ENCODE assay signal across 10 cellular contexts in genomic region chr19:43576479-43576878, GRCh38. TPM values are rescaled to one million over a fixed set of nuclear protein-coding genes. Genes with fewer than 3 reads are reported as not detected.
DNase-seq lines count a peak whose midpoint lies in the region; ATAC-seq, FAIRE-seq and TF ChIP-seq lines count a peak whose summit lies in the region.
"Had no signal": no experiment of that assay in that cellular context is flagged by ENCODE, and none has a peak within 500 bp of the region (broad histone marks: within the 10 kb centered on the region; RNA-seq: fewer than 3 reads in every experiment).

No MANE protein-coding gene starts in this region.

- H3K4me1 Mint-ChIP-seq in CD14-positive monocyte (peaks cover 39% of the 10 kb centered on the region), H9 (peaks cover 32 to 50% of the 10 kb centered on the region in 2 experiments), naive B cell (peaks cover 45 to 58% (median 47%) of the 10 kb centered on the region in 3 donors)
- H3K4me1 Mint-ChIP-seq in activated naive CD8-positive, alpha-beta T cell treated with anti-CD3 and anti-CD28 coated beads, Interleukin-2, amount 50 U/mL, for 24 hours, result peaks cover 42% of the 10 kb centered on the region

- no peaks in the 10 kb centered on the region for H3K9me3 Mint-ChIP-seq in CD14-positive monocyte
- no peaks in the 10 kb centered on the region for H3K9me3 Mint-ChIP-seq in H9
- H3K9me3 Mint-ChIP-seq in activated naive CD8-positive, alpha-beta T cell treated with anti-CD3 and anti-CD28 coated beads, Interleukin-2, amount 50 U/mL, for 24 hours, result no peaks in the 10 kb centered on the region
- no peaks in the 10 kb centered on the region for H3K9me3 Mint-ChIP-seq in naive B cell

- H3K4me3 Mint-ChIP-seq in CD14-positive monocyte (no peak overlapping the region), H9 (peak overlapping the region in 1 of 2 experiments; percentile 95; a peak in 3 of 5 replicates), naive B cell (peak overlapping the region in 7 of 8 donors; percentile 61 to 99 (median 85))
- H3K4me3 Mint-ChIP-seq in activated naive CD8-positive, alpha-beta T cell treated with anti-CD3 and anti-CD28 coated beads, Interleukin-2, amount 50 U/mL, for 24 hours, result peak overlapping the region; percentile 96

- no peaks in the 10 kb centered on the region for H3K9me3 ChIP-seq in H9 (ENCODE audit: control insufficient read depth, low read depth, low read length)
- H3K9me3 ChIP-seq: gastrocnemius medialis had no signal

- H3K4me1 ChIP-seq in H9 (ENCODE audit: insufficient read depth, low read length), result peaks cover 4% of the 10 kb centered on the region; the same call in 1 of the 2 replicates

- no peaks in the 10 kb centered on the region for H3K79me2 ChIP-seq in H9 (ENCODE audit: insufficient read depth, low read length)

- H2BK12ac ChIP-seq in H9 (ENCODE audit: insufficient read length, low read depth, low read length), result peak overlapping the region; percentile 38

- no peak overlapping the region for H4K5ac ChIP-seq in H9 (ENCODE audit: insufficient read length, low read depth, low read length)

- H3K36me3 Mint-ChIP-seq in CD14-positive monocyte, result peaks cover 6 to 12% of the 10 kb centered on the region in 2 donors
- H3K36me3 Mint-ChIP-seq in H9 (ENCODE audit: insufficient read depth in 1 of 3, low read depth in 3 of 3), result peaks cover 2 to 14% (median 10%) of the 10 kb centered on the region in 3 experiments; a peak in 5 of 7 replicates
- no peaks in the 10 kb centered on the region for H3K36me3 Mint-ChIP-seq in activated naive CD8-positive, alpha-beta T cell treated with anti-CD3 and anti-CD28 coated beads, Interleukin-2, amount 50 U/mL, for 24 hours (ENCODE audit: low read depth)
- peaks cover 0 to 8% of the 10 kb centered on the region in 2 donors for H3K36me3 Mint-ChIP-seq in naive B cell

- no peak overlapping the region for H4K8ac ChIP-seq in H9 (replicated peaks; ENCODE audit: insufficient read length, low read depth, low read length)

- H3K27ac Mint-ChIP-seq in CD14-positive monocyte (peak overlapping the region; percentile 45 to 97 (median 87)), H9 (peak overlapping the region; percentile 92 to 97 (median 94)), naive B cell (peak overlapping the region in 5 of 6 donors; percentile 78 to 99 (median 98))
- peak overlapping the region; percentile 70 for H3K27ac Mint-ChIP-seq in activated naive CD8-positive, alpha-beta T cell treated with anti-CD3 and anti-CD28 coated beads, Interleukin-2, amount 50 U/mL, for 24 hours

- ATAC-seq in activated naive CD8-positive, alpha-beta T cell treated with anti-CD3 and anti-CD28 coated beads, Interleukin-2, amount 50 U/mL, for 24 hours, result no peak
- ATAC-seq in naive B cell (ENCODE audit: low read depth in 2 of 2) (no peak), HG03565 (IDR thresholded peaks at IDR 0.05; ENCODE audit: unreplicated experiment) (no peak), HG03280 (IDR thresholded peaks at IDR 0.05; ENCODE audit: unreplicated experiment) (no peak)

- DNase-seq in CD14-positive monocyte (ENCODE audit: low spot score) (no peak), H9 (no peak), naive B cell (no peak), frontal cortex (ENCODE audit: low spot score in 2 of 2) (no peak), HuH-7 (ENCODE audit: low spot score) (no peak)
- DNase-seq in activated naive CD8-positive, alpha-beta T cell treated with anti-CD3 and anti-CD28 coated beads, Interleukin-2, amount 50 U/mL, for 24 hours, result no peak
- DNase-seq: gastrocnemius medialis had no signal

- H3K23ac ChIP-seq in H9 (ENCODE audit: insufficient read length, low read depth, low read length), result no peak overlapping the region

- no peaks in the 10 kb centered on the region for H3K79me1 ChIP-seq in H9 (ENCODE audit: insufficient read depth, low read depth, low read length, poor library complexity, severe bottlenecking)

- no peak for FAIRE-seq in frontal cortex (lab: Jason Lieb, UNC)

- H2AFZ ChIP-seq in H9 (ENCODE audit: low read length), result no peak overlapping the region

- no peak overlapping the region; the same call in 1 of the 2 replicates for H3K4ac ChIP-seq in H9 (ENCODE audit: low read depth, low read length)

- intact Hi-C loops in CD14-positive monocyte (cut with micrococcal nuclease), result no loop called here

- H2BK20ac ChIP-seq in H9 (ENCODE audit: low read depth, low read length, poor library complexity, severe bottlenecking), result no peak overlapping the region

- H2BK15ac ChIP-seq in H9 (ENCODE audit: low read depth, low read length), result peak overlapping the region; percentile 41; the same call in 1 of the 2 replicates

- peak overlapping the region; percentile 22 for H3K18ac ChIP-seq in H9 (ENCODE audit: insufficient read length, low read depth, low read length)

- H3K27me3 Mint-ChIP-seq in CD14-positive monocyte (ENCODE audit: low read depth in 3 of 3) (peaks cover 0 to 4% (median 0%) of the 10 kb centered on the region in 3 donors), H9 (ENCODE audit: low read depth) (no peaks in the 10 kb centered on the region), naive B cell (no peaks in the 10 kb centered on the region)
- peaks cover 2% of the 10 kb centered on the region for H3K27me3 Mint-ChIP-seq in activated naive CD8-positive, alpha-beta T cell treated with anti-CD3 and anti-CD28 coated beads, Interleukin-2, amount 50 U/mL, for 24 hours

- no peak overlapping the region for H3K27ac ChIP-seq in H9 (ENCODE audit: insufficient read length, low read depth, low read length)

- peak overlapping the region; percentile 23 for H4K91ac ChIP-seq in H9 (ENCODE audit: insufficient read length, low read depth, low read length)

- peaks cover 12% of the 10 kb centered on the region for H3K23me2 ChIP-seq in H9 (ENCODE audit: insufficient read length, low read depth, low read length, poor library complexity, severe bottlenecking)

- H3K27me3 ChIP-seq in H9 (ENCODE audit: insufficient read depth, low read length), result no peaks in the 10 kb centered on the region
- H3K27me3 ChIP-seq: gastrocnemius medialis had no signal

- no peaks in the 10 kb centered on the region for H4K20me1 ChIP-seq in H9 (ENCODE audit: control insufficient read depth, insufficient read depth, insufficient read length)

- H2BK120ac ChIP-seq in H9 (ENCODE audit: low read depth, low read length, poor library complexity, severe bottlenecking), result no peak overlapping the region

- TF ChIP-seq CTCF in CD14-positive monocyte (IDR thresholded peaks at IDR 0.05) (no peak), H9 (conservative IDR thresholded peaks at IDR 0.05) (no peak)

- no peak overlapping the region for H2BK5ac ChIP-seq in H9 (ENCODE audit: insufficient read length, low read length)

- no CpG with 5 or more reads among the region's 9 CpGs for WGBS in H9 (ENCODE audit: extremely low coverage, insufficient read length, low lambda C conversion rate)

- no peak overlapping the region for H2AK5ac ChIP-seq in H9 (ENCODE audit: insufficient read length, low read length)

- H3K56ac ChIP-seq in H9 (ENCODE audit: insufficient read length, low read depth, low read length), result no peak overlapping the region

- H3T11ph ChIP-seq in H9 (ENCODE audit: low read length), result no peak overlapping the region

- no peak overlapping the region for H3K9ac ChIP-seq in H9 (ENCODE audit: extremely low read depth, insufficient read length, low read length)

- H3K14ac ChIP-seq in H9 (ENCODE audit: insufficient read depth, low read length), result no peak overlapping the region

- H3K4me2 ChIP-seq in H9 (ENCODE audit: insufficient read depth, insufficient read length, low read length), result peak overlapping the region; percentile 39

RNA-seq across cellular contexts. Expression of gene PINLYP, which starts 0.9 kb away (rescaled TPM):
- polyA plus RNA-seq in CD14-positive monocyte (1 to 10 TPM in 1 of 2 donors, under 1 TPM in 1; 0.93 to 1.3 TPM), naive B cell (ENCODE audit: low read depth in 6 of 6) (1 to 10 TPM in 5 of 6 donors, not detected in 1; 1.1 to 2.6 (median 2.0) TPM)
- total RNA-seq in H9 (2021) (11.4 and 11.9 TPM in 2 replicates), frontal cortex (6.9 TPM)
- total RNA-seq: H4 had no signal

RNA-seq across cellular contexts. Expression of gene XRCC1, which starts 1.2 kb away (rescaled TPM):
- 10 to 100 TPM; 13.1 to 19.3 TPM for polyA plus RNA-seq in CD14-positive monocyte
- 38.0 and 42.8 TPM in 2 replicates for total RNA-seq in H9 (2021)
- polyA plus RNA-seq in naive B cell (ENCODE audit: low read depth in 6 of 6), result 10 to 100 TPM; 24.4 to 32.4 (median 29.6) TPM
- total RNA-seq in frontal cortex, result 13.9 TPM

RNA-seq across cellular contexts. Expression of gene IRGQ, which starts 19.5 kb away (rescaled TPM):
- polyA plus RNA-seq in CD14-positive monocyte (1 to 10 TPM; 1.8 to 2.9 TPM), naive B cell (ENCODE audit: low read depth in 6 of 6) (1 to 10 TPM in 4 of 6 donors, under 1 TPM in 1, not detected in 1; 0.93 to 2.4 (median 1.3) TPM)
- total RNA-seq in H9 (2021) (24.1 and 25.4 TPM in 2 replicates), frontal cortex (140 TPM)

RNA-seq across cellular contexts. Expression of gene ZNF576, which starts 19.9 kb away (rescaled TPM):
- 1 to 10 TPM; 7.2 to 8.4 TPM for polyA plus RNA-seq in CD14-positive monocyte
- total RNA-seq in H9 (2021), result 16.3 and 19.7 TPM in 2 replicates
- 10 to 100 TPM in 3 of 6 donors, 1 to 10 TPM in 3; 2.3 to 13.6 (median 10.1) TPM for polyA plus RNA-seq in naive B cell (ENCODE audit: low read depth in 6 of 6)
- total RNA-seq in frontal cortex, result 5.3 TPM

RNA-seq across cellular contexts. Expression of gene SRRM5, which starts 35.4 kb away (rescaled TPM):
- polyA plus RNA-seq in CD14-positive monocyte, result not detected
- 0.44 and 0.70 TPM in 2 replicates for total RNA-seq in H9 (2021)
- polyA plus RNA-seq in naive B cell (ENCODE audit: low read depth in 6 of 6), result under 1 TPM in 3 of 6 donors, not detected in 3; 0.24 to 0.73 (median 0.25) TPM
- total RNA-seq in frontal cortex, result not detected
- total RNA-seq: H4 had no signal

Comparison
In these comparisons a context has a peak if more than half of its experiments do, and no peak if none do; other contexts are left out.
1. H3K4me3 Mint-ChIP-seq: peak in activated naive CD8-positive, alpha-beta T cell treated with anti-CD3 and anti-CD28 coated beads, Interleukin-2, amount 50 U/mL, for 24 hours (single experiment) and naive B cell (7 of 8); none in CD14-positive monocyte (0 of 2).
2. Peak in every context shown above with its lines, with median percentiles within 50 percentile points of each other: H3K27ac Mint-ChIP-seq.